In genomic region chr14:100861937-100862247, GRCh38 we compare ENCODE assay signal across 28 cellular contexts. TPM values are rescaled to one million over a fixed set of nuclear protein-coding genes. Genes with fewer than 3 reads are reported as not detected.
"Had no signal": no experiment of that assay in that cellular context is flagged by ENCODE, and none has a peak within 500 bp of the region (broad histone marks: within the 10 kb centered on the region; RNA-seq: fewer than 3 reads in every experiment).

No MANE protein-coding gene starts in this region.

- H3K36me3 ChIP-seq: esophagus squamous epithelium, gastrocnemius medialis, heart right ventricle, left lung, lower lobe of right lung had no signal

- H3K9me3 ChIP-seq: esophagus squamous epithelium, gastrocnemius medialis, heart right ventricle, left lung, lower lobe of right lung, mucosa of descending colon had no signal

- H3K27me3 ChIP-seq: gastrocnemius medialis had no signal

- DNase-seq: cortex of kidney; effector CD8-positive, alpha-beta T cell; effector memory CD8-positive, alpha-beta T cell; endodermal cell; esophagus squamous epithelium; foreskin melanocyte; gastrocnemius medialis; glutamatergic neuron; heart right ventricle; hippocampal formation; mesenchymal stem cell; naive B cell had no signal

- FAIRE-seq: endometrium, islet of Langerhans, keratinocyte had no signal

- H3K27ac ChIP-seq: epithelial cell of prostate, esophagus squamous epithelium, gastrocnemius medialis, heart right ventricle, left lung, lower lobe of right lung had no signal

- ATAC-seq: effector memory CD8-positive, alpha-beta T cell; esophagus mucosa; gastrocnemius medialis; heart right ventricle; left cardiac atrium; left lung; left ventricle myocardium superior; lower lobe of right lung; mucosa of descending colon had no signal

- H3K4me1 ChIP-seq: gastrocnemius medialis, heart right ventricle, left lung, lower lobe of right lung had no signal

- H3K4me3 ChIP-seq: esophagus squamous epithelium, gastrocnemius medialis, heart right ventricle, left lung, lower lobe of right lung, mucosa of descending colon had no signal

RNA-seq across cellular contexts. Expression of gene RTL1, which starts 41.6 kb away (rescaled TPM):
- total RNA-seq: dermis microvascular lymphatic vessel endothelial cell, esophagus mucosa, esophagus squamous epithelium, gastrocnemius medialis, glomerular endothelial cell, heart right ventricle, left cardiac atrium, left lung, left ventricle myocardium superior, lower leg skin, lower lobe of right lung, lung microvascular endothelial cell, mesenteric fat pad, mucosa of descending colon, myocyte had no signal
- polyA plus RNA-seq: heart right ventricle, keratinocyte had no signal
